In the genomic region with DNA sequence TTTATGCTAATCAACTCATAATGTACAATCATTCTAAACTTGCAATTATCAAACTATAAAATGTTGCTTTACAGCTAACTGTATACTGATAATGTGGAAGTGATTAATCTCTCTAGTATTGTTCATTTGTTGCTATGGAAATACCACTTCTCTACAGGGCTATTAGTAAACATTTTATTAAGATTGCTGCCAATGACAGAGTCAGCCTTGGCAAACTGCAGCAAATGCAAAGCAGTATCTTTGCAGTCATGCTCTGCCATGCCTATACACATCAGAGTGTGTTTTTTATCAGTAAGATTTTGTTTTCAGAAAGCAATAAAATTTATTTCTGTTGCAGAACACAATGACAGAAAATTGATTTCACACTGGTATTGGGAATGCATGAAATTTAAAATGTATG, we compare ENCODE assay signal across 22 cellular contexts.
"Had no signal": no experiment of that assay in that cellular context is flagged by ENCODE, and none has a peak within 500 bp of the region (broad histone marks: within the 10 kb centered on the region; RNA-seq: fewer than 3 reads in every experiment).

No MANE protein-coding gene starts in this region.

- DNase-seq: activated B cell treated with CpG ODN at 0.5 μM for 24 hours; activated CD4-positive, alpha-beta T cell treated with anti-CD3 and anti-CD28 coated beads for 4 hours; activated CD4-positive, alpha-beta T cell treated with anti-CD3 and anti-CD28 coated beads, Interleukin-2, amount 50 U/mL, for 48 hours; activated naive CD4-positive, alpha-beta T cell treated with Interleukin-2 at 50 U/mL for 16 hours; activated naive CD8-positive, alpha-beta T cell treated with anti-CD3 and anti-CD28 coated beads for 36 hours; activated T-cell treated with anti-CD3 and anti-CD28 coated beads, Interleukin-2, amount 50 U/mL, for 48 hours; effector CD8-positive, alpha-beta T cell; foreskin melanocyte; glutamatergic neuron; immature natural killer cell; left lung; naive thymus-derived CD4-positive, alpha-beta T cell; stimulated activated CD4-positive, alpha-beta T cell treated with anti-CD3 and anti-CD28 coated beads, Interleukin-15, amount 100 ng/mL, for 24 hours; stomach; T-helper 17 cell; testis; trophoblast cell had no signal

- H3K27ac ChIP-seq: hepatocyte, left lung, stomach, testis, vagina had no signal

- H3K27me3 Mint-ChIP-seq: activated B cell treated with CpG ODN at 0.5 μM for 24 hours; activated naive CD8-positive, alpha-beta T cell treated with anti-CD3 and anti-CD28 coated beads for 36 hours; naive thymus-derived CD4-positive, alpha-beta T cell; stimulated activated memory B cell treated with anti-CD40 and anti-IgM and Interleukin-4, amounts not matched to agents 10 μg/mL and 1 μg/mL and 100 μg/mL, for 72 hours; T-helper 17 cell had no signal

- H3K4me1 Mint-ChIP-seq: activated B cell treated with CpG ODN at 0.5 μM for 24 hours; activated naive CD8-positive, alpha-beta T cell treated with anti-CD3 and anti-CD28 coated beads for 36 hours; naive thymus-derived CD4-positive, alpha-beta T cell; neural crest cell; stimulated activated memory B cell treated with anti-CD40 and anti-IgM and Interleukin-4, amounts not matched to agents 10 μg/mL and 1 μg/mL and 100 μg/mL, for 72 hours; T-helper 17 cell had no signal

- H3K36me3 Mint-ChIP-seq: activated naive CD8-positive, alpha-beta T cell treated with anti-CD3 and anti-CD28 coated beads for 36 hours; immature natural killer cell; naive thymus-derived CD4-positive, alpha-beta T cell; stimulated activated memory B cell treated with anti-CD40 and anti-IgM and Interleukin-4, amounts not matched to agents 10 μg/mL and 1 μg/mL and 100 μg/mL, for 72 hours had no signal

- H3K27ac Mint-ChIP-seq: activated B cell treated with CpG ODN at 0.5 μM for 24 hours; activated naive CD8-positive, alpha-beta T cell treated with anti-CD3 and anti-CD28 coated beads for 36 hours; immature natural killer cell; naive thymus-derived CD4-positive, alpha-beta T cell; stimulated activated memory B cell treated with anti-CD40 and anti-IgM and Interleukin-4, amounts not matched to agents 10 μg/mL and 1 μg/mL and 100 μg/mL, for 72 hours; T-helper 17 cell had no signal

- H3K9me3 ChIP-seq: stomach, testis, vagina had no signal

- ATAC-seq: left lung; naive thymus-derived CD4-positive, alpha-beta T cell; sciatic nerve; stimulated activated memory B cell treated with anti-CD40 and anti-IgM and Interleukin-4, amounts not matched to agents 10 μg/mL and 1 μg/mL and 100 μg/mL, for 72 hours; T-helper 17 cell had no signal

- H3K4me3 Mint-ChIP-seq: activated B cell treated with CpG ODN at 0.5 μM for 24 hours; activated naive CD8-positive, alpha-beta T cell treated with anti-CD3 and anti-CD28 coated beads for 36 hours; immature natural killer cell; naive thymus-derived CD4-positive, alpha-beta T cell; neural crest cell; stimulated activated memory B cell treated with anti-CD40 and anti-IgM and Interleukin-4, amounts not matched to agents 10 μg/mL and 1 μg/mL and 100 μg/mL, for 72 hours; T-helper 17 cell had no signal

- H3K4me1 ChIP-seq: left lung, stomach, testis, vagina had no signal

- H3K27me3 ChIP-seq: hepatocyte, left lung, stomach, testis, vagina had no signal
